Comparison of ENCODE assay signal across 24 cellular contexts in genomic region chr4:31362756-31363155, GRCh38.
A peak's percentile ranks its signal among the peaks of the same experiment; 100 is the strongest.
DNase-seq lines count a peak whose midpoint lies in the region; ATAC-seq, FAIRE-seq and TF ChIP-seq lines count a peak whose summit lies in the region.
"Had no signal": no experiment of that assay in that cellular context is flagged by ENCODE, and none has a peak within 500 bp of the region (broad histone marks: within the 10 kb centered on the region; RNA-seq: fewer than 3 reads in every experiment).

No MANE protein-coding gene starts in this region.

- WGBS in SK-N-SH (ENCODE audit: low lambda C conversion rate) = 39% methylated on average over 4 of the region's 4 CpGs

- no peaks in the 10 kb centered on the region for H3K36me3 Mint-ChIP-seq in astrocyte (ENCODE audit: low read depth, unreplicated experiment)
- H3K36me3 Mint-ChIP-seq: CD14-positive monocyte had no signal

- H3K9me3 Mint-ChIP-seq in astrocyte (ENCODE audit: unreplicated experiment) = no peaks in the 10 kb centered on the region

- no peak for TF ChIP-seq RAD21 in SK-N-SH (IDR thresholded peaks at IDR 0.05; ENCODE audit: low read length)

- H3K27ac ChIP-seq in SK-N-SH (ENCODE audit: low read depth in 2 of 2, low read length in 1 of 2) = no peak overlapping the region
- no peak overlapping the region for H3K27ac ChIP-seq in astrocyte (ENCODE audit: low read depth, low read length)

- H4K20me1 ChIP-seq in SK-N-SH (ENCODE audit: insufficient read depth) (no peaks in the 10 kb centered on the region), astrocyte (ENCODE audit: insufficient read depth, low read length) (no peaks in the 10 kb centered on the region)

- H3K27me3 ChIP-seq in SK-N-SH (ENCODE audit: insufficient read depth) (no peaks in the 10 kb centered on the region), astrocyte (ENCODE audit: insufficient read depth, low read length) (no peaks in the 10 kb centered on the region)

- TF ChIP-seq CTCF in SK-N-SH (IDR thresholded peaks at IDR 0.05) (no peak), astrocyte (IDR thresholded peaks at IDR 0.05; ENCODE audit: insufficient read depth, low read depth, low read length) (no peak), fibroblast of the aortic adventitia (IDR thresholded peaks at IDR 0.05; ENCODE audit: insufficient read depth, low read length) (no peak), omental fat pad (IDR thresholded peaks at IDR 0.05) (no peak)

- H3K27ac Mint-ChIP-seq in astrocyte (ENCODE audit: unreplicated experiment) = no peak overlapping the region
- H3K27ac Mint-ChIP-seq: CD14-positive monocyte had no signal

- FAIRE-seq in astrocyte (lab: Jason Lieb, UNC) = no peak
- FAIRE-seq: D721Med, HepG2 had no signal

- POLR2A ChIA-PET in SK-N-SH (lab: Yijun Ruan, JAX) = no interaction called here

- H3K4me2 ChIP-seq in SK-N-SH (no peak overlapping the region), astrocyte (ENCODE audit: low read length) (no peak overlapping the region)

- no peaks in the 10 kb centered on the region for H3K4me1 ChIP-seq in SK-N-SH (ENCODE audit: control insufficient read depth in 1 of 2, insufficient read depth in 2 of 2, low read depth in 1 of 2, low read length in 1 of 2)
- peaks cover 6% of the 10 kb centered on the region for H3K4me1 ChIP-seq in astrocyte (ENCODE audit: insufficient read depth, low read length)
- H3K4me1 ChIP-seq: HAP-1 had no signal

- H3K9me3 ChIP-seq in SK-N-SH (no peaks in the 10 kb centered on the region), astrocyte (ENCODE audit: insufficient read depth, low read depth, low read length) (no peaks in the 10 kb centered on the region)
- H3K9me3 ChIP-seq: HAP-1 had no signal

- no peaks in the 10 kb centered on the region for H3F3A ChIP-seq in SK-N-SH (replicated peaks; ENCODE audit: insufficient read depth)

- no peaks in the 10 kb centered on the region for H3K27me3 Mint-ChIP-seq in astrocyte (ENCODE audit: low read depth, unreplicated experiment)

- TF ChIP-seq EP300 in SK-N-SH (IDR thresholded peaks at IDR 0.05; ENCODE audit: borderline replicate concordance in 1 of 2, low read depth in 1 of 2, low read length in 1 of 2) = no peak

- CTCF ChIA-PET in SK-N-SH (lab: Yijun Ruan, JAX) = no interaction called here

- H3K9ac ChIP-seq in SK-N-SH (no peak overlapping the region), astrocyte (ENCODE audit: low read length) (no peak overlapping the region)

- H3K36me3 ChIP-seq in SK-N-SH (replicated peaks in 1 of 2; ENCODE audit: control insufficient read depth in 1 of 2, insufficient read depth in 2 of 2, low read length in 1 of 2) = no peaks in the 10 kb centered on the region
- no peaks in the 10 kb centered on the region for H3K36me3 ChIP-seq in astrocyte (ENCODE audit: insufficient read depth, low read length)
- H3K36me3 ChIP-seq: HAP-1 had no signal

- H3K4me1 Mint-ChIP-seq in astrocyte (ENCODE audit: low read depth, unreplicated experiment) = peaks cover 21% of the 10 kb centered on the region
- H3K4me1 Mint-ChIP-seq: CD14-positive monocyte had no signal

- no peaks in the 10 kb centered on the region for H3K79me2 ChIP-seq in SK-N-SH (ENCODE audit: insufficient read depth)
- H3K79me2 ChIP-seq in astrocyte (ENCODE audit: insufficient read depth, low read length) = no peaks in the 10 kb centered on the region

- no peak for DNase-seq in SK-N-SH
- DNase-seq in astrocyte (ENCODE audit: low read depth) = peak; percentile 56
- DNase-seq in fibroblast of the aortic adventitia (ENCODE audit: low read depth) = peak; percentile 22
- DNase-seq in skeletal muscle cell (ENCODE audit: low read depth) = peak; percentile 24
- DNase-seq in omental fat pad (ENCODE audit: low spot score) = no peak
- no peak for DNase-seq in activated CD4-positive, CD25-positive, alpha-beta regulatory T cell treated with anti-CD3 and anti-CD28 coated beads, Interleukin-2, amount 50 U/mL, for 72 hours
- DNase-seq: DMS53, GDM1, KBM-7, NCI-H1105 treated with DMSO at 0.1 percent for 48 hours, NCI-H1694, NCI-H2081, NCI-H2171, NCI-H524 treated with DMSO at 0.1 percent for 48 hours, NCI-H82, PC-3, RPMI8226, SHP77 had no signal

- H2AFZ ChIP-seq in SK-N-SH (ENCODE audit: low read depth) = 0 out of 2 replicates have a peak overlapping the region, but pooled peaks have one; percentile 8
- H2AFZ ChIP-seq in astrocyte (ENCODE audit: low read depth, low read length) = no peak overlapping the region

- H3K4me3 Mint-ChIP-seq in astrocyte (ENCODE audit: unreplicated experiment) = no peak overlapping the region
- H3K4me3 Mint-ChIP-seq: CD14-positive monocyte had no signal

- H3K4me3 ChIP-seq in SK-N-SH (ENCODE audit: low read depth in 2 of 2, low read length in 1 of 2) = no peak overlapping the region
- no peak overlapping the region for H3K4me3 ChIP-seq in astrocyte (ENCODE audit: insufficient read depth, low read depth, low read length)
- H3K4me3 ChIP-seq in fibroblast of the aortic adventitia (ENCODE audit: low read depth, low read length) = no peak overlapping the region
- H3K4me3 ChIP-seq in skeletal muscle cell (ENCODE audit: low read depth, low read length) = no peak overlapping the region
- H3K4me3 ChIP-seq: HAP-1 had no signal

- ATAC-seq in SK-N-SH treated with all-trans-retinoic acid at 6 μM for 48 hours (no peak), GM21390 (IDR thresholded peaks at IDR 0.05; ENCODE audit: unreplicated experiment) (no peak), omental fat pad (ENCODE audit: low FRiP score) (no peak)
- ATAC-seq: HepG2, PC-3 had no signal

- no peaks in the 10 kb centered on the region for H3K9me2 ChIP-seq in SK-N-SH

TF ChIP-seq in SK-N-SH, 30 proteins besides CTCF, POLR2A, EP300 and RAD21:
- TF ChIP-seq USF1 (IDR thresholded peaks at IDR 0.05; ENCODE audit: borderline replicate concordance, low read depth) (no peak), MEF2A (IDR thresholded peaks at IDR 0.05; ENCODE audit: borderline replicate concordance, low read depth) (no peak), TEAD4 (IDR thresholded peaks at IDR 0.05; ENCODE audit: borderline replicate concordance, insufficient read depth) (no peak)

TF ChIP-seq in SK-N-SH treated with all-trans-retinoic acid at 6 μM for 48 hours, 23 proteins besides CTCF, POLR2A, EP300 and RAD21:
- TF ChIP-seq GLIS3 (CRISPR knock-in tag; IDR thresholded peaks at IDR 0.05) = no peak
- no peak for TF ChIP-seq ISL1 (CRISPR knock-in tag; IDR thresholded peaks at IDR 0.05)
- TF ChIP-seq ZNF8 (CRISPR knock-in tag; IDR thresholded peaks at IDR 0.05) = no peak
- TF ChIP-seq CSDC2 (CRISPR knock-in tag; IDR thresholded peaks at IDR 0.05) = no peak
- no peak for TF ChIP-seq ZFP3 (CRISPR knock-in tag; IDR thresholded peaks at IDR 0.05)
- TF ChIP-seq POU6F1 (CRISPR knock-in tag; IDR thresholded peaks at IDR 0.05; ENCODE audit: borderline replicate concordance, low read depth) = no peak
- no peak for TF ChIP-seq SNAI2 (CRISPR knock-in tag; IDR thresholded peaks at IDR 0.05)

Comparison
In these comparisons a context has a peak if more than half of its experiments do, and no peak if none do; other contexts are left out.
1. DNase-seq: peak in astrocyte (single experiment), fibroblast of the aortic adventitia (single experiment) and skeletal muscle cell (single experiment); none in SK-N-SH (single experiment), omental fat pad (single experiment) and activated CD4-positive, CD25-positive, alpha-beta regulatory T cell treated with anti-CD3 and anti-CD28 coated beads, Interleukin-2, amount 50 U/mL, for 72 hours (single experiment).